Comparison of ENCODE assay signal across 1 cellular context in the genomic region with DNA sequence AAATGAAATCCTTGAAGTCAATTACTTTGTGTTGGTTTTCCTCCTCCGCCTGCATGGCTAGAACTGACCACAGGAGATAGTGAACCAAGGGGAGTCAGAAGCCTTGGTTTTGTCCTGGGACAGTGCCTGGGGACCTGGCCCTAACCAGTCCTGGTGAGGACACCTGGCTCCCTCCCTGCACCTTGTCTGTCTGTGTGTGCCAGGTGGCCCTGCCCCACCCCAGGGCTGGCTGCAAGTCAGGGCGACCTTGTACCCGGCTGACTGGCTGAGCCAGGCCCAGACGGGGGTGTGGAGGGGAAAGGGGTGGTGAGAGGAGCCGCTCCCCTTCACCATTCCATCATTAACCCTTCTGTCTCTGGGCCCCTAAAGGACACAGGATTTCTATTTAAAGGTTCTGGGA.
TF ChIP-seq lines count a peak whose summit lies in the region.

No MANE protein-coding gene starts in this region.

TF ChIP-seq in IMR-90, 13 proteins besides CTCF, POLR2A, EP300 and RAD21:
- TF ChIP-seq BHLHE40 (IDR thresholded peaks at IDR 0.05; ENCODE audit: low read depth, low read length) = no peak
- no peak for TF ChIP-seq MAZ (IDR thresholded peaks at IDR 0.05; ENCODE audit: borderline replicate concordance, low read depth, low read length)
- no peak for TF ChIP-seq FOS (IDR thresholded peaks at IDR 0.05; ENCODE audit: low read depth, low read length)
- TF ChIP-seq NFE2L2 (IDR thresholded peaks at IDR 0.05; ENCODE audit: low read depth, low read length) = no peak
- TF ChIP-seq CHD1 (IDR thresholded peaks at IDR 0.05; ENCODE audit: low read depth, low read length) = no peak
- TF ChIP-seq CEBPB (IDR thresholded peaks at IDR 0.05; ENCODE audit: low read depth, low read length) = no peak
- no peak for TF ChIP-seq MXI1 (IDR thresholded peaks at IDR 0.05; ENCODE audit: borderline replicate concordance, low read depth, low read length)
- no peak for TF ChIP-seq SMC3 (IDR thresholded peaks at IDR 0.05; ENCODE audit: low read depth, low read length)
- TF ChIP-seq, protein P1, sequence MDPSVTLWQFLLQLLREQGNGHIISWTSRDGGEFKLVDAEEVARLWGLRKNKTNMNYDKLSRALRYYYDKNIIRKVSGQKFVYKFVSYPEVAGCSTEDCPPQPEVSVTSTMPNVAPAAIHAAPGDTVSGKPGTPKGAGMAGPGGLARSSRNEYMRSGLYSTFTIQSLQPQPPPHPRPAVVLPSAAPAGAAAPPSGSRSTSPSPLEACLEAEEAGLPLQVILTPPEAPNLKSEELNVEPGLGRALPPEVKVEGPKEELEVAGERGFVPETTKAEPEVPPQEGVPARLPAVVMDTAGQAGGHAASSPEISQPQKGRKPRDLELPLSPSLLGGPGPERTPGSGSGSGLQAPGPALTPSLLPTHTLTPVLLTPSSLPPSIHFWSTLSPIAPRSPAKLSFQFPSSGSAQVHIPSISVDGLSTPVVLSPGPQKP (IDR thresholded peaks at IDR 0.05; ENCODE audit: borderline replicate concordance, low read depth, low read length) = no peak
- no peak for TF ChIP-seq RFX5 (IDR thresholded peaks at IDR 0.05; ENCODE audit: low read depth, low read length)
- TF ChIP-seq RCOR1 (IDR thresholded peaks at IDR 0.05; ENCODE audit: insufficient replicate concordance, low read length) = no peak
- TF ChIP-seq, protein P2, sequence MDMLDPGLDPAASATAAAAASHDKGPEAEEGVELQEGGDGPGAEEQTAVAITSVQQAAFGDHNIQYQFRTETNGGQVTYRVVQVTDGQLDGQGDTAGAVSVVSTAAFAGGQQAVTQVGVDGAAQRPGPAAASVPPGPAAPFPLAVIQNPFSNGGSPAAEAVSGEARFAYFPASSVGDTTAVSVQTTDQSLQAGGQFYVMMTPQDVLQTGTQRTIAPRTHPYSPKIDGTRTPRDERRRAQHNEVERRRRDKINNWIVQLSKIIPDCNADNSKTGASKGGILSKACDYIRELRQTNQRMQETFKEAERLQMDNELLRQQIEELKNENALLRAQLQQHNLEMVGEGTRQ (IDR thresholded peaks at IDR 0.05; ENCODE audit: low read depth, low read length) = no peak
- TF ChIP-seq MAFK (IDR thresholded peaks at IDR 0.05; ENCODE audit: low read depth, low read length) = no peak
